ENCODE assay signal across 8 cellular contexts in genomic region chr10:102419561-102420442, GRCh38. TPM values are rescaled to one million over a fixed set of nuclear protein-coding genes. Genes with fewer than 3 reads are reported as not detected.
A peak's percentile ranks its signal among the peaks of the same experiment; 100 is the strongest.
DNase-seq lines count a peak whose midpoint lies in the region; ATAC-seq and TF ChIP-seq lines count a peak whose summit lies in the region.

No MANE protein-coding gene starts in this region.

- peak overlapping the region; percentile 100 for H3K4me2 ChIP-seq in hepatocyte

- TF ChIP-seq POLR2A in gastrocnemius medialis (IDR thresholded peaks at IDR 0.05): no peak

- H3K27me3 ChIP-seq in MG63 (peaks cover 4% of the 10 kb centered on the region), hepatocyte (peaks cover 14% of the 10 kb centered on the region), gastrocnemius medialis (peaks cover 27 to 41% (median 31%) of the 10 kb centered on the region in 3 donors)

- H3K9me3 ChIP-seq in MG63 (no peaks in the 10 kb centered on the region), hepatocyte (ENCODE audit: low read depth) (no peaks in the 10 kb centered on the region), gastrocnemius medialis (no peaks in the 10 kb centered on the region)

- H3K4me3 ChIP-seq in MG63: peak overlapping the region; percentile 69
- peak overlapping the region; percentile 63 for H3K4me3 ChIP-seq in hepatocyte
- H3K4me3 ChIP-seq in gastrocnemius medialis: peak overlapping the region; percentile 82 to 92 (median 87)

- no peaks in the 10 kb centered on the region for H3K9me2 ChIP-seq in hepatocyte (replicated peaks; ENCODE audit: insufficient read depth)

- in situ Hi-C loops in gastrocnemius medialis (cut with MboI; ENCODE audit: low sequenced_read_pairs in 4 of 4): no loop called here

- H4K20me1 ChIP-seq in hepatocyte (ENCODE audit: insufficient read depth, poor library complexity, severe bottlenecking): peaks cover 5% of the 10 kb centered on the region

- H2AFZ ChIP-seq in hepatocyte: peak overlapping the region; percentile 78

- TF ChIP-seq CTCF in hepatocyte (IDR thresholded peaks at IDR 0.05; ENCODE audit: poor library complexity): no peak
- no peak for TF ChIP-seq CTCF in gastrocnemius medialis (IDR thresholded peaks at IDR 0.05 in 4 of 5, conservative IDR thresholded peaks at IDR 0.05 in 1 of 5)

- intact Hi-C loops in gastrocnemius medialis (cut with DNase I; ENCODE audit: low total_unique reads): loop anchor here (5.0 kb wide), 1 partner anchor 57 kb away; no protein-coding TSS in a partner anchor

- H3K4me1 ChIP-seq in hepatocyte (ENCODE audit: insufficient read depth) (peaks cover 24% of the 10 kb centered on the region), gastrocnemius medialis (peaks cover 27 to 30% of the 10 kb centered on the region in 2 donors)

- DNase-seq in DMS53 treated with DMSO at 0.1 percent for 48 hours (lab: John Stamatoyannopoulos, UW; ENCODE audit: unreplicated experiment) (peak; percentile 71), MG63 (peak; percentile 37), hepatocyte (ENCODE audit: low spot score) (peak; percentile 74), gastrocnemius medialis (peak in 1 of 2 donors; percentile 43)

- peaks cover 5% of the 10 kb centered on the region for H3K36me3 ChIP-seq in MG63
- H3K36me3 ChIP-seq in hepatocyte (replicated peaks; ENCODE audit: insufficient read depth, low read depth): no peaks in the 10 kb centered on the region
- H3K36me3 ChIP-seq in gastrocnemius medialis: no peaks in the 10 kb centered on the region

- H3K79me2 ChIP-seq in hepatocyte: peaks cover 17% of the 10 kb centered on the region

- H3K27ac ChIP-seq in angular gyrus (ENCODE audit: low read depth, low read length) (peak overlapping the region; percentile 77), hepatocyte (peak overlapping the region; percentile 92), gastrocnemius medialis (peak overlapping the region; percentile 85 to 97 (median 94))

- peak; percentile 0; the same call in 1 of the 3 replicates for ATAC-seq in SK-N-SH treated with all-trans-retinoic acid at 6 μM for 48 hours
- no peak for ATAC-seq in gastrocnemius medialis
- ATAC-seq in GM18907 (IDR thresholded peaks at IDR 0.05; ENCODE audit: unreplicated experiment): no peak
- ATAC-seq in HG02852 (IDR thresholded peaks at IDR 0.05; ENCODE audit: unreplicated experiment): no peak

- WGBS in hepatocyte (ENCODE audit: low lambda C conversion rate, missing lambda C conversion rate): 2% methylated on average over 35 of the region's 57 CpGs

TF ChIP-seq in SK-N-SH treated with all-trans-retinoic acid at 6 μM for 48 hours, 23 proteins besides CTCF, POLR2A, EP300 and RAD21:
- TF ChIP-seq TCF4 (CRISPR knock-in tag; IDR thresholded peaks at IDR 0.05; ENCODE audit: borderline replicate concordance) (peak; percentile 19; the same call in 1 of the 2 replicates), CSDC2 (CRISPR knock-in tag; IDR thresholded peaks at IDR 0.05) (peak; percentile 82; the same call in 1 of the 2 replicates), BACH2 (CRISPR knock-in tag; IDR thresholded peaks at IDR 0.05; ENCODE audit: borderline replicate concordance) (no peak)

RNA-seq across cellular contexts. Expression of gene FBXL15, which starts 0.8 kb away (rescaled TPM):
- total RNA-seq in MG63 (2014; rRNA removed; shearing (Covaris generic); ENCODE audit: low replicate concordance): 10.7 and 11.2 TPM in 2 replicates
- total RNA-seq in hepatocyte (16.3 and 25.0 TPM in 2 replicates), gastrocnemius medialis (10 to 100 TPM; 14.2 to 34.8 (median 21.0) TPM)
- polyA plus RNA-seq in hepatocyte: 42.3 and 47.4 TPM in 2 replicates

RNA-seq across cellular contexts. Expression of gene PSD, which starts 1.2 kb away (rescaled TPM):
- total RNA-seq in MG63 (2014; rRNA removed; shearing (Covaris generic); ENCODE audit: low replicate concordance): not detected in 2 replicates
- total RNA-seq in hepatocyte (9.9 and 13.1 TPM in 2 replicates), gastrocnemius medialis (1 to 10 TPM in 1 of 4 donors, under 1 TPM in 1, not detected in 2; 0.35 to 2.6 TPM)
- 20.1 and 21.5 TPM in 2 replicates for polyA plus RNA-seq in hepatocyte

RNA-seq across cellular contexts. Expression of gene CUEDC2, which starts 12.6 kb away (rescaled TPM):
- 92.1 and 151 TPM in 2 replicates for total RNA-seq in MG63 (2014; rRNA removed; shearing (Covaris generic); ENCODE audit: low replicate concordance)
- total RNA-seq in hepatocyte (37.9 and 45.4 TPM in 2 replicates), gastrocnemius medialis (10 to 100 TPM; 51.6 to 83.1 (median 70.2) TPM)
- polyA plus RNA-seq in hepatocyte: 77.9 and 79.9 TPM in 2 replicates

RNA-seq across cellular contexts. Expression of gene NFKB2, which starts 24.3 kb away (rescaled TPM):
- 15.8 and 22.7 TPM in 2 replicates for total RNA-seq in MG63 (2014; rRNA removed; shearing (Covaris generic); ENCODE audit: low replicate concordance)
- total RNA-seq in hepatocyte: 13.0 and 23.2 TPM in 2 replicates
- polyA plus RNA-seq in hepatocyte: 27.4 and 29.6 TPM in 2 replicates
- 10 to 100 TPM in 3 of 4 donors, 1 to 10 TPM in 1; 8.6 to 17.3 (median 12.8) TPM for total RNA-seq in gastrocnemius medialis

RNA-seq across cellular contexts. Expression of gene C10orf95, which starts 31.5 kb away (rescaled TPM):
- total RNA-seq in MG63 (2014; rRNA removed; shearing (Covaris generic); ENCODE audit: low replicate concordance): not detected in 2 replicates
- total RNA-seq in hepatocyte (5.6 and 7.7 TPM in 2 replicates), gastrocnemius medialis (not detected)
- 5.2 and 8.3 TPM in 2 replicates for polyA plus RNA-seq in hepatocyte
